In the genomic region with DNA sequence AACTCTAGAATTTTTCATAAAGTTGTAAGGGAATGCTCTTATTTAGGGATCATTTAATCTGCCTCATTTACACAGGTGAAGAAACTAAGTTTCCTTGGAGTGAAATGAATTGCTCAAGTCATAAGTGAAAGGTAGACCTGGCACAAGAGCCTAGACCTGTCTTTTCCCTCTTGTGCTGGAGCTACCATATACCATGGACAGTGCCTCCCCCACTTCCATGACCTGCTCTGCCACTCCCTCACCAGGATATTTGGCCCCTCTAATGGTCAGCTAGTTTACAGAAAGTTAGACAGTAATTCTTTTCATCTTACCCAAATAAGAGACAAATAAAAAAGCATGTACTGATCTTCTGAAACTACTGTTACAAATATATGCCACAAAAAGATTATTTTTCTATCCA, we compare ENCODE assay signal across 31 cellular contexts.
"Had no signal": no experiment of that assay in that cellular context is flagged by ENCODE, and none has a peak within 500 bp of the region (broad histone marks: within the 10 kb centered on the region; RNA-seq: fewer than 3 reads in every experiment).

No MANE protein-coding gene starts in this region.

- H3K4me1 ChIP-seq: colonic mucosa, esophagus squamous epithelium, gastrocnemius medialis, heart right ventricle, left lung, lower lobe of right lung had no signal

- H3K9me3 ChIP-seq: colonic mucosa, esophagus squamous epithelium, gastrocnemius medialis, left lung, lower lobe of right lung, mucosa of descending colon had no signal

- H3K27ac ChIP-seq: colonic mucosa, epithelial cell of prostate, esophagus squamous epithelium, gastrocnemius medialis, heart right ventricle, left lung, lower lobe of right lung had no signal

- H3K27ac Mint-ChIP-seq: dendritic cell treated with granulocyte-macrophage colony-stimulating factor and Interleukin-4, amounts not matched to agents 40 ng/mL and 50 ng/mL, for 4 days; effector memory CD8-positive, alpha-beta T cell; endodermal cell; immature natural killer cell; mesothelial cell of epicardium; naive B cell; naive thymus-derived CD8-positive, alpha-beta T cell had no signal

- ATAC-seq: effector memory CD8-positive, alpha-beta T cell; esophagus mucosa; gastrocnemius medialis; heart right ventricle; left cardiac atrium; left lung; left ventricle myocardium superior; lower lobe of right lung; mucosa of descending colon; naive thymus-derived CD8-positive, alpha-beta T cell had no signal

- H3K4me1 Mint-ChIP-seq: endodermal cell; immature natural killer cell; mesothelial cell of epicardium; naive B cell; naive thymus-derived CD8-positive, alpha-beta T cell had no signal

- FAIRE-seq: endometrium, kidney had no signal

- H3K36me3 Mint-ChIP-seq: immature natural killer cell; mesothelial cell of epicardium; naive B cell; naive thymus-derived CD8-positive, alpha-beta T cell had no signal

- H3K9me3 Mint-ChIP-seq: dendritic cell treated with granulocyte-macrophage colony-stimulating factor and Interleukin-4, amounts not matched to agents 40 ng/mL and 50 ng/mL, for 4 days; effector memory CD8-positive, alpha-beta T cell; endodermal cell; mesothelial cell of epicardium; naive thymus-derived CD8-positive, alpha-beta T cell had no signal

- H3K4me3 ChIP-seq: colonic mucosa, esophagus squamous epithelium, gastrocnemius medialis, heart right ventricle, left lung, lower lobe of right lung, mucosa of descending colon had no signal

- H3K27me3 Mint-ChIP-seq: dendritic cell treated with granulocyte-macrophage colony-stimulating factor and Interleukin-4, amounts not matched to agents 40 ng/mL and 50 ng/mL, for 4 days; effector memory CD8-positive, alpha-beta T cell had no signal

- H3K27me3 ChIP-seq: colonic mucosa, esophagus squamous epithelium, gastrocnemius medialis, heart right ventricle, left lung had no signal

- H3K4me3 Mint-ChIP-seq: dendritic cell treated with granulocyte-macrophage colony-stimulating factor and Interleukin-4, amounts not matched to agents 40 ng/mL and 50 ng/mL, for 4 days; effector memory CD8-positive, alpha-beta T cell; endodermal cell; immature natural killer cell; mesothelial cell of epicardium; naive B cell; naive thymus-derived CD8-positive, alpha-beta T cell had no signal

- H3K36me3 ChIP-seq: colonic mucosa, esophagus squamous epithelium, gastrocnemius medialis, heart right ventricle, left lung, lower lobe of right lung had no signal

- DNase-seq: colonic mucosa; cortex of kidney; effector CD8-positive, alpha-beta T cell; effector memory CD8-positive, alpha-beta T cell; endodermal cell; erythroblast; esophagus squamous epithelium; foreskin fibroblast; foreskin melanocyte; gastrocnemius medialis; glutamatergic neuron; head of caudate nucleus; heart right ventricle; hippocampal formation; immature natural killer cell; islet precursor cell; kidney; kidney glomerular epithelial cell; left cardiac atrium; left lung; left ventricle myocardium superior; lower lobe of right lung; mesenchymal stem cell; mucosa of descending colon; naive B cell; naive thymus-derived CD8-positive, alpha-beta T cell had no signal
